ENCODE assay signal across 11 cellular contexts in the genomic region with DNA sequence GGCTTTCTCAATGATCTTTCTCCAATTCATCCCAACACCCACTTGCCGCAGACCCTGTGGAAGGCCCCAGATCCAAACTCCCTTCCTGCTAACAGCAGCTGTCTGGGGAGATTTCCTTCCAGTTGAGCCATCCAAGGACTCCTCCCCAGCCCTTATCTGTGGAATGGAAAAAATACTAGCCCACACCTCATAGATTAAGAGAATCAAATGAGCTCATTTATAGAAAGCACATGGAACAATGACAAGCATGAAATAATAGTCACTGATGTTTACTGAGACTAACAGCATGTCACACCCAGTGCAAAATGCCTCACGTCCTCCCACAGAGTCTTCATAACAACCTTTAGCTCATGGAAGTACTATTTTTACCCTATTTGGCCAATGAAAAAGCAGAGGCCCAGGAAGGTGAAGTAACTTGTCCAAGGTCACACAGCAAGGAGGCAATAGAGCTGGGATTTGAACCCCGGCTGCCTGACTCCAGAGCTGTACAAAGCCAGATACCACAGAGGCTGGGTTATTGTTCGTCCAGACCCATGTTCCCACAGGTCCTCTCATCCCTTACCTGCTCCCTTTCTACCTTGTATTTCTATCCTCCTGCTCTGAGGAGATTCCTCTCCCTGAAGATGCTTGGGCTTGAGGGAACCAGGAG. TPM values are rescaled to one million over a fixed set of nuclear protein-coding genes. Genes with fewer than 3 reads are reported as not detected.
DNase-seq lines count a peak whose midpoint lies in the region; ATAC-seq and FAIRE-seq lines count a peak whose summit lies in the region.
"Had no signal": no experiment of that assay in that cellular context is flagged by ENCODE, and none has a peak within 500 bp of the region (broad histone marks: within the 10 kb centered on the region; RNA-seq: fewer than 3 reads in every experiment).

No MANE protein-coding gene starts in this region.

- 68 to 75% (median 72%) methylated on average over 4 of the region's 4 CpGs for WGBS in small intestine, 3 donors

- no peaks in the 10 kb centered on the region for H3K27me3 ChIP-seq in small intestine (ENCODE audit: control insufficient read depth in 2 of 2, insufficient read depth in 2 of 2, low read length in 2 of 2)

- peak overlapping the region; percentile 99 for H3K27ac Mint-ChIP-seq in activated T-helper 1 cell treated with anti-CD3 and anti-CD28 coated beads, Interleukin-12 subunit alpha, Interleukin-12 subunit beta, Interleukin-2, Interleukin-4 antibody, amounts not matched to agents 30 ng/mL and 10 ng/mL and 1 ng/mL, durations not matched to agents 14 hours and 24 hours and 36 hours
- H3K27ac Mint-ChIP-seq: IgD-negative memory B cell had no signal

- H3K27ac ChIP-seq in small intestine (ENCODE audit: low read depth in 1 of 2, low read length in 1 of 2), result peak overlapping the region in 1 of 2 donors; percentile 24

- no peaks in the 10 kb centered on the region for H3K36me3 ChIP-seq in small intestine (ENCODE audit: control insufficient read depth in 2 of 2, insufficient read depth in 2 of 2, low read length in 2 of 2)

- peak overlapping the region; percentile 67 for H3K4me3 Mint-ChIP-seq in activated T-helper 1 cell treated with anti-CD3 and anti-CD28 coated beads, Interleukin-12 subunit alpha, Interleukin-12 subunit beta, Interleukin-2, Interleukin-4 antibody, amounts not matched to agents 30 ng/mL and 10 ng/mL and 1 ng/mL, durations not matched to agents 14 hours and 24 hours and 36 hours

- intact Hi-C loops in activated T-helper 1 cell treated with anti-CD3 and anti-CD28 coated beads, Interleukin-12 subunit alpha, Interleukin-12 subunit beta, Interleukin-2, Interleukin-4 antibody, amounts not matched to agents 30 ng/mL and 10 ng/mL and 1 ng/mL, durations not matched to agents 14 hours and 24 hours and 36 hours (cut with micrococcal nuclease), result loop anchor here (2.0 to 10.0 kb wide), 2 partner anchors 19 to 523 kb away; a partner anchor contains a TSS
- intact Hi-C loops in left cardiac atrium (cut with DNase I), result no loop called here

- H3K4me3 ChIP-seq in small intestine (ENCODE audit: low read depth in 1 of 2, low read length in 2 of 2), result no peak overlapping the region

- peak; percentile 52 to 53 for ATAC-seq in left cardiac atrium
- no peak for ATAC-seq in HG02852 (IDR thresholded peaks at IDR 0.05; ENCODE audit: unreplicated experiment)

- peaks cover 82% of the 10 kb centered on the region for H3K4me1 Mint-ChIP-seq in activated T-helper 1 cell treated with anti-CD3 and anti-CD28 coated beads, Interleukin-12 subunit alpha, Interleukin-12 subunit beta, Interleukin-2, Interleukin-4 antibody, amounts not matched to agents 30 ng/mL and 10 ng/mL and 1 ng/mL, durations not matched to agents 14 hours and 24 hours and 36 hours (ENCODE audit: low read depth)

- H3K4me1 ChIP-seq in small intestine (ENCODE audit: control insufficient read depth in 2 of 2, insufficient read depth in 1 of 2, low read depth in 1 of 2, low read length in 1 of 2), result peaks cover 0 to 2% of the 10 kb centered on the region in 2 donors

- no peak for FAIRE-seq in small intestine (lab: Jason Lieb, UNC)
- FAIRE-seq: GM19239 had no signal

- peaks cover 20% of the 10 kb centered on the region for H3K9me3 Mint-ChIP-seq in activated T-helper 1 cell treated with anti-CD3 and anti-CD28 coated beads, Interleukin-12 subunit alpha, Interleukin-12 subunit beta, Interleukin-2, Interleukin-4 antibody, amounts not matched to agents 30 ng/mL and 10 ng/mL and 1 ng/mL, durations not matched to agents 14 hours and 24 hours and 36 hours

- H3K9me3 ChIP-seq in small intestine (ENCODE audit: control insufficient read depth, low read depth), result no peaks in the 10 kb centered on the region

- peak; percentile 88 for DNase-seq in NCI-H226
- DNase-seq in activated T-helper 1 cell treated with anti-CD3 and anti-CD28 coated beads, Interleukin-12 subunit alpha, Interleukin-12 subunit beta, Interleukin-2, Interleukin-4 antibody, amounts not matched to agents 30 ng/mL and 10 ng/mL and 1 ng/mL, durations not matched to agents 14 hours and 24 hours and 36 hours (ENCODE audit: low spot score), result no peak
- peak; percentile 59 for DNase-seq in left cardiac atrium
- DNase-seq in small intestine, result peak; percentile 45
- DNase-seq in SK-N-DZ (ENCODE audit: low spot score), result no peak
- no peak for DNase-seq in NCI-H82 (lab: John Stamatoyannopoulos, UW)
- DNase-seq: anterior cingulate cortex, NCI-H446 treated with DMSO at 0.1 percent for 48 hours had no signal

- H3K27me3 Mint-ChIP-seq in activated T-helper 1 cell treated with anti-CD3 and anti-CD28 coated beads, Interleukin-12 subunit alpha, Interleukin-12 subunit beta, Interleukin-2, Interleukin-4 antibody, amounts not matched to agents 30 ng/mL and 10 ng/mL and 1 ng/mL, durations not matched to agents 14 hours and 24 hours and 36 hours (ENCODE audit: insufficient read depth), result no peaks in the 10 kb centered on the region

- peaks cover 36% of the 10 kb centered on the region for H3K36me3 Mint-ChIP-seq in activated T-helper 1 cell treated with anti-CD3 and anti-CD28 coated beads, Interleukin-12 subunit alpha, Interleukin-12 subunit beta, Interleukin-2, Interleukin-4 antibody, amounts not matched to agents 30 ng/mL and 10 ng/mL and 1 ng/mL, durations not matched to agents 14 hours and 24 hours and 36 hours (ENCODE audit: low read depth)

RNA-seq across cellular contexts. Expression of a gene that starts 23.4 kb away (rescaled TPM):
- total RNA-seq in activated T-helper 1 cell treated with anti-CD3 and anti-CD28 coated beads, Interleukin-12 subunit alpha, Interleukin-12 subunit beta, Interleukin-2, Interleukin-4 antibody, amounts not matched to agents 30 ng/mL and 10 ng/mL and 1 ng/mL, durations not matched to agents 14 hours and 24 hours and 36 hours, result 40.6 and 43.6 TPM in 2 replicates
- 100 to 1,000 TPM in 1 of 2 donors, 10 to 100 TPM in 1; 45.2 to 124 TPM for total RNA-seq in left cardiac atrium
- polyA plus RNA-seq in small intestine, result 10 to 100 TPM in 1 of 3 donors, under 1 TPM in 2; 0.22 to 15.1 (median 0.54) TPM
- 4.9 and 10.9 TPM in 2 replicates for polyA plus RNA-seq in SK-N-DZ (2014; cell fraction: cytosol; rRNA removed)
- 3.0 and 5.4 TPM in 2 replicates for polyA plus RNA-seq in SK-N-DZ (2014; cell fraction: nucleus; rRNA removed)
- polyA plus RNA-seq: IgD-negative memory B cell had no signal

Comparison
In these comparisons a context has a peak if more than half of its experiments do, and no peak if none do; other contexts are left out.
1. DNase-seq: peak in NCI-H226 (single experiment), left cardiac atrium (single experiment) and small intestine (single experiment); none in activated T-helper 1 cell treated with anti-CD3 and anti-CD28 coated beads, Interleukin-12 subunit alpha, Interleukin-12 subunit beta, Interleukin-2, Interleukin-4 antibody, amounts not matched to agents 30 ng/mL and 10 ng/mL and 1 ng/mL, durations not matched to agents 14 hours and 24 hours and 36 hours (single experiment), SK-N-DZ (single experiment) and NCI-H82 (single experiment).